Comparison of ENCODE assay signal across 8 cellular contexts in the genomic region with DNA sequence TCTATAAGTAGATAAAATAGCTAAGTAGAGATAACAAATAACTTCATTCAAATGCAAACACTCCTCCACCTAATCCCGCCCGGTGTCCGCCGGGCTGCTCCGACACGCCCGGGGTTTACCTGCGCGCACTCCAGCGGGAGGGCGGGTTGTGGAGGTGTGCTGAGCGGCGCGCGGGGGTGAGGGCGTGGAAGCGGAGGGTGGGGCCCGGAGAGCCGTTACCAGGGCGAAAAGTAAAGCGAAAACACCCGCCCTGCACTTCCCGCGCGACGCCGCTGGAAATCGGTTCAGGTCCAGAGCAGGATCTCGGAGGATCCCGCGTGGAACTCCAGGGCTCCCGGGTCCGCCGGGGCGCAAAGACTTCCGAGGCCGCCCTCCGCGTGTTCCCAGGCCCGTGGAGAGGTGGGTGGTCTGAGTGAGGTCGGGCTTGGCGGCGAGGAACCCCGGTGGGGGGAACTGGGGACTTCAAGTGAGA. TPM values are rescaled to one million over a fixed set of nuclear protein-coding genes. Genes with fewer than 3 reads are reported as not detected.
DNase-seq lines count a peak whose midpoint lies in the region; ATAC-seq, FAIRE-seq and TF ChIP-seq lines count a peak whose summit lies in the region.

No MANE protein-coding gene starts in this region.

- CTCF ChIA-PET in activated naive CD4-positive, alpha-beta T cell treated with anti-CD3 and anti-CD28 coated beads for 36 hours (lab: Charles Lee), result interaction anchor here (1.0 to 2.9 kb wide), 3 partner anchors 9 to 129 kb away, joined by 3 to 15 read pairs (median 3); no protein-coding TSS in a partner anchor

- intact Hi-C loops in activated naive CD4-positive, alpha-beta T cell treated with anti-CD3 and anti-CD28 coated beads for 36 hours (cut with micrococcal nuclease), result loop anchor here (5.0 kb wide), 1 partner anchor 194 kb away; a partner anchor contains a TSS

- peak; percentile 18 for DNase-seq in GM03348 (ENCODE audit: low spot score)
- peak; percentile 13 for DNase-seq in NCI-H510A (lab: John Stamatoyannopoulos, UW)
- DNase-seq in activated naive CD4-positive, alpha-beta T cell treated with anti-CD3 and anti-CD28 coated beads for 36 hours, result peak; percentile 59
- DNase-seq in hepatic stellate cell (ENCODE audit: low spot score), result peak; percentile 22
- no peak for DNase-seq in skeletal muscle cell (ENCODE audit: low read depth)
- no peak for DNase-seq in A172 (ENCODE audit: low spot score)
- no peak for DNase-seq in H54 (ENCODE audit: insufficient read length, low spot score)

- peaks cover 42% of the 10 kb centered on the region for H3K4me1 Mint-ChIP-seq in activated naive CD4-positive, alpha-beta T cell treated with anti-CD3 and anti-CD28 coated beads for 36 hours (ENCODE audit: low read depth)

- no peak overlapping the region for H3K27ac Mint-ChIP-seq in activated naive CD4-positive, alpha-beta T cell treated with anti-CD3 and anti-CD28 coated beads for 36 hours

- TF ChIP-seq POLR2A in H54 (IDR thresholded peaks at IDR 0.05; ENCODE audit: low read depth, low read length), result no peak

- H3K9me3 Mint-ChIP-seq in activated naive CD4-positive, alpha-beta T cell treated with anti-CD3 and anti-CD28 coated beads for 36 hours, result no peaks in the 10 kb centered on the region

- peaks cover 48% of the 10 kb centered on the region for H3K27me3 Mint-ChIP-seq in activated naive CD4-positive, alpha-beta T cell treated with anti-CD3 and anti-CD28 coated beads for 36 hours (ENCODE audit: low read depth)

- ATAC-seq in GM18861 (IDR thresholded peaks at IDR 0.05; ENCODE audit: unreplicated experiment), result no peak

- peak overlapping the region; percentile 90 for H3K4me3 Mint-ChIP-seq in activated naive CD4-positive, alpha-beta T cell treated with anti-CD3 and anti-CD28 coated beads for 36 hours

- H3K36me3 Mint-ChIP-seq in activated naive CD4-positive, alpha-beta T cell treated with anti-CD3 and anti-CD28 coated beads for 36 hours (ENCODE audit: low read depth), result peaks cover 23% of the 10 kb centered on the region

- peak overlapping the region; percentile 21 for H3K4me3 ChIP-seq in skeletal muscle cell (ENCODE audit: low read depth, low read length)

- FAIRE-seq in H54 (lab: Jason Lieb, UNC), result no peak

RNA-seq across cellular contexts. Expression of a gene that starts 1.8 kb away (rescaled TPM):
- 10 to 100 TPM; 67.4 to 67.7 TPM for total RNA-seq in activated naive CD4-positive, alpha-beta T cell treated with anti-CD3 and anti-CD28 coated beads for 36 hours
- 0.86 and 1.0 TPM in 2 replicates for total RNA-seq in A172 (2014; rRNA removed; shearing (Covaris generic))

Comparison
In these comparisons a context has a peak if more than half of its experiments do, and no peak if none do; other contexts are left out.
1. DNase-seq: peak in GM03348 (single experiment), NCI-H510A (single experiment), activated naive CD4-positive, alpha-beta T cell treated with anti-CD3 and anti-CD28 coated beads for 36 hours (single experiment) and hepatic stellate cell (single experiment); none in skeletal muscle cell (single experiment), A172 (single experiment) and H54 (single experiment).
2. RNA of a gene that starts 1.8 kb away (total RNA-seq): 67.4 to 67.7 TPM in activated naive CD4-positive, alpha-beta T cell treated with anti-CD3 and anti-CD28 coated beads for 36 hours; 0.86 to 1.0 TPM in A172; every median in the first group is over 10 times any median in the second.